In genomic region chr18:23307567-23308295, GRCh38 we compare ENCODE assay signal across 9 cellular contexts.
DNase-seq lines count a peak whose midpoint lies in the region; ATAC-seq and TF ChIP-seq lines count a peak whose summit lies in the region.
"Had no signal": no experiment of that assay in that cellular context is flagged by ENCODE, and none has a peak within 500 bp of the region (broad histone marks: within the 10 kb centered on the region; RNA-seq: fewer than 3 reads in every experiment).

No MANE protein-coding gene starts in this region.

- H3K4me2 ChIP-seq in OCI-LY7 (ENCODE audit: low read length), result no peak overlapping the region
- H3K4me2 ChIP-seq: smooth muscle cell had no signal

- no peak overlapping the region for H3K4me3 ChIP-seq in OCI-LY7 (ENCODE audit: low read depth, low read length, poor library complexity, severe bottlenecking)
- H3K4me3 ChIP-seq: smooth muscle cell had no signal

- peaks cover 13% of the 10 kb centered on the region; the same call in 1 of the 2 replicates for H3K36me3 ChIP-seq in OCI-LY7 (ENCODE audit: insufficient read depth, low read length)

- H2AFZ ChIP-seq in OCI-LY7 (ENCODE audit: low read length), result no peak overlapping the region

- peak; percentile 66 to 69 for DNase-seq in AML-193 (lab: John Stamatoyannopoulos, UW)
- DNase-seq in OCI-LY7 (ENCODE audit: low spot score), result peak; percentile 40
- DNase-seq in fibroblast of gingiva (ENCODE audit: low read depth), result peak; percentile 7
- DNase-seq in medulla oblongata (ENCODE audit: extremely low spot score), result no peak
- no peak for DNase-seq in superior temporal gyrus (ENCODE audit: extremely low spot score)
- DNase-seq in activated CD4-positive, CD25-positive, alpha-beta regulatory T cell treated with anti-CD3 and anti-CD28 coated beads, Interleukin-2, amount 50 U/mL, for 72 hours, result no peak

- no peaks in the 10 kb centered on the region for H3K9me3 ChIP-seq in OCI-LY7 (ENCODE audit: low read length)

- H3K27ac ChIP-seq in OCI-LY7 (ENCODE audit: low read depth, low read length, poor library complexity, severe bottlenecking), result no peak overlapping the region

- H4K20me1 ChIP-seq in OCI-LY7 (ENCODE audit: insufficient read depth, low read length), result no peaks in the 10 kb centered on the region

- CTCF ChIA-PET in OCI-LY7 (lab: Charles Lee; ENCODE audit: unreplicated experiment), result no interaction called here

- H3K4me1 ChIP-seq in OCI-LY7 (ENCODE audit: insufficient read depth, low read length, poor library complexity, severe bottlenecking), result peaks cover 15% of the 10 kb centered on the region

- H3K9me2 ChIP-seq in OCI-LY7 (ENCODE audit: insufficient read depth, low read length), result no peaks in the 10 kb centered on the region

- intact Hi-C loops in OCI-LY7 (cut with micrococcal nuclease; ENCODE audit: unreplicated experiment), result no loop called here

- peak; percentile 64 for ATAC-seq in GM21381 (IDR thresholded peaks at IDR 0.05; ENCODE audit: unreplicated experiment)
- no peak for ATAC-seq in GM21576 (IDR thresholded peaks at IDR 0.05; ENCODE audit: unreplicated experiment)

- BruUV-seq in OCI-LY7 (replicated peaks; lab: Mats Ljungman, UMichigan), result no TSS peak

- POLR2A ChIA-PET in OCI-LY7 (lab: Charles Lee), result interaction anchor here (0.6 to 0.9 kb wide), 2 partner anchors 13 to 84 kb away, joined by 3 to 5 read pairs; no protein-coding TSS in a partner anchor

- no peak for TF ChIP-seq CTCF in OCI-LY7 (conservative IDR thresholded peaks at IDR 0.05; ENCODE audit: low read length)

- H3K79me2 ChIP-seq in OCI-LY7 (ENCODE audit: insufficient read depth, low read depth, low read length), result no peaks in the 10 kb centered on the region

Comparison
In these comparisons a context has a peak if more than half of its experiments do, and no peak if none do; other contexts are left out.
1. DNase-seq: peak in AML-193 (2 of 2), OCI-LY7 (single experiment) and fibroblast of gingiva (single experiment); none in medulla oblongata (single experiment), superior temporal gyrus (single experiment) and activated CD4-positive, CD25-positive, alpha-beta regulatory T cell treated with anti-CD3 and anti-CD28 coated beads, Interleukin-2, amount 50 U/mL, for 72 hours (single experiment).